10 cellular contexts compared by ENCODE assay signal in genomic region chr12:92064420-92064819, GRCh38.
DNase-seq lines count a peak whose midpoint lies in the region; ATAC-seq and TF ChIP-seq lines count a peak whose summit lies in the region.
"Had no signal": no experiment of that assay in that cellular context is flagged by ENCODE, and none has a peak within 500 bp of the region (broad histone marks: within the 10 kb centered on the region; RNA-seq: fewer than 3 reads in every experiment).

No MANE protein-coding gene starts in this region.

- peaks cover 10 to 13% of the 10 kb centered on the region in 2 donors for H3K4me1 Mint-ChIP-seq in effector memory CD8-positive, alpha-beta T cell (ENCODE audit: low read depth in 2 of 2)
- H3K4me1 Mint-ChIP-seq in neural progenitor cell = peaks cover 11% of the 10 kb centered on the region

- H3F3A ChIP-seq in PC-3 (ENCODE audit: low read length, unreplicated experiment) (no peaks in the 10 kb centered on the region), neural progenitor cell (ENCODE audit: low read depth) (peaks cover 10% of the 10 kb centered on the region)

- H3K36me3 ChIP-seq in PC-3 (ENCODE audit: low read depth, low read length) (no peaks in the 10 kb centered on the region), neural progenitor cell (no peaks in the 10 kb centered on the region)

- BruUV-seq in PC-3 (replicated peaks; lab: Mats Ljungman, UMichigan) = no TSS peak

- H3K4me3 ChIP-seq in PC-3 (ENCODE audit: low read length) (no peak overlapping the region), neural progenitor cell (no peak overlapping the region)

- no peak for ATAC-seq in effector memory CD8-positive, alpha-beta T cell (replicated peaks)
- no peak for ATAC-seq in PC-3

- H3K9me2 ChIP-seq in PC-3 (replicated peaks; ENCODE audit: low read length) = no peaks in the 10 kb centered on the region

- no peak overlapping the region for H3K4me2 ChIP-seq in PC-3 (ENCODE audit: low read length)
- H3K4me2 ChIP-seq in neural progenitor cell = no peak overlapping the region

- H3K4me3 Mint-ChIP-seq in effector memory CD8-positive, alpha-beta T cell = peak overlapping the region in 1 of 2 donors; percentile 18
- no peak overlapping the region for H3K4me3 Mint-ChIP-seq in neural progenitor cell
- H3K4me3 Mint-ChIP-seq: endodermal cell had no signal

- H3K27me3 ChIP-seq in PC-3 (ENCODE audit: low read length) (no peaks in the 10 kb centered on the region), neural progenitor cell (no peaks in the 10 kb centered on the region)

- no peaks in the 10 kb centered on the region for H3K27me3 Mint-ChIP-seq in effector memory CD8-positive, alpha-beta T cell
- no peaks in the 10 kb centered on the region for H3K27me3 Mint-ChIP-seq in neural progenitor cell (ENCODE audit: insufficient read depth, low read depth)

- H3K9ac ChIP-seq in PC-3 (ENCODE audit: low read length) = no peak overlapping the region
- no peak overlapping the region for H3K9ac ChIP-seq in neural progenitor cell

- H2AFZ ChIP-seq in PC-3 (ENCODE audit: low read length) = no peak overlapping the region
- no peak overlapping the region for H2AFZ ChIP-seq in neural progenitor cell (replicated peaks)

- H3K27ac Mint-ChIP-seq in effector memory CD8-positive, alpha-beta T cell = peak overlapping the region; percentile 63 to 73
- H3K27ac Mint-ChIP-seq in neural progenitor cell = no peak overlapping the region
- H3K27ac Mint-ChIP-seq: endodermal cell had no signal

- no peaks in the 10 kb centered on the region for H3K9me3 Mint-ChIP-seq in effector memory CD8-positive, alpha-beta T cell
- no peaks in the 10 kb centered on the region for H3K9me3 Mint-ChIP-seq in neural progenitor cell
- H3K9me3 Mint-ChIP-seq: endodermal cell had no signal

- DNase-seq in NCI-H510A treated with DMSO at 0.1 percent for 48 hours (lab: John Stamatoyannopoulos, UW) = peak; percentile 76
- DNase-seq in NCI-H510A (lab: John Stamatoyannopoulos, UW) = no peak
- DNase-seq in NCI-H2227 treated with DMSO at 0.1 percent for 48 hours (lab: John Stamatoyannopoulos, UW) = peak; percentile 56
- no peak for DNase-seq in effector memory CD8-positive, alpha-beta T cell
- peak; percentile 42 for DNase-seq in renal cortical epithelial cell (ENCODE audit: low read depth)
- no peak for DNase-seq in hippocampal formation (lab: John Stamatoyannopoulos, UW)
- DNase-seq in PC-3 = no peak
- DNase-seq in neural progenitor cell (ENCODE audit: low spot score) = no peak
- DNase-seq: endodermal cell, GF-D8 had no signal

- intact Hi-C loops in PC-3 (cut with micrococcal nuclease) = no loop called here

- H3K4me1 ChIP-seq in PC-3 (ENCODE audit: insufficient read depth, low read length) (peaks cover 24% of the 10 kb centered on the region), neural progenitor cell (peaks cover 14% of the 10 kb centered on the region)

- POLR2A ChIA-PET in PC-3 (lab: Charles Lee; ENCODE audit: unreplicated experiment) = no interaction called here

- H3K36me3 Mint-ChIP-seq in effector memory CD8-positive, alpha-beta T cell (ENCODE audit: insufficient read depth) = no peaks in the 10 kb centered on the region
- H3K36me3 Mint-ChIP-seq in neural progenitor cell = no peaks in the 10 kb centered on the region

- H3K9me3 ChIP-seq in PC-3 (ENCODE audit: low read length) = no peaks in the 10 kb centered on the region
- H3K9me3 ChIP-seq in neural progenitor cell (ENCODE audit: low read depth) = no peaks in the 10 kb centered on the region

- no peak for TF ChIP-seq CTCF in PC-3 (conservative IDR thresholded peaks at IDR 0.05; ENCODE audit: low read depth, low read length)
- TF ChIP-seq CTCF in neural progenitor cell (IDR thresholded peaks at IDR 0.05) = no peak

- no peaks in the 10 kb centered on the region for H4K20me1 ChIP-seq in PC-3 (ENCODE audit: low read length)
- no peaks in the 10 kb centered on the region for H4K20me1 ChIP-seq in neural progenitor cell (ENCODE audit: low read depth)

- H3K27ac ChIP-seq in PC-3 (ENCODE audit: low read length) (no peak overlapping the region), neural progenitor cell (no peak overlapping the region)

- CTCF ChIA-PET in PC-3 (lab: Charles Lee) = no interaction called here

- no peaks in the 10 kb centered on the region for H3K79me2 ChIP-seq in PC-3 (ENCODE audit: low read length)
- no peaks in the 10 kb centered on the region for H3K79me2 ChIP-seq in neural progenitor cell (ENCODE audit: low read depth)

Comparison
In these comparisons a context has a peak if more than half of its experiments do, and no peak if none do; other contexts are left out.
1. DNase-seq: peak in NCI-H510A treated with DMSO at 0.1 percent for 48 hours (single experiment), NCI-H2227 treated with DMSO at 0.1 percent for 48 hours (single experiment) and renal cortical epithelial cell (single experiment); none in NCI-H510A (single experiment), effector memory CD8-positive, alpha-beta T cell (0 of 3), hippocampal formation (0 of 2), PC-3 (single experiment) and neural progenitor cell (single experiment).